Comparison of ENCODE assay signal across 29 cellular contexts in genomic region chr9:108655818-108656217, GRCh38.
"Had no signal": no experiment of that assay in that cellular context is flagged by ENCODE, and none has a peak within 500 bp of the region (broad histone marks: within the 10 kb centered on the region; RNA-seq: fewer than 3 reads in every experiment).

No MANE protein-coding gene starts in this region.

- H3K27ac Mint-ChIP-seq: activated CD4-positive, alpha-beta T cell treated with anti-CD3 and anti-CD28 coated beads, Interleukin-2, amount 10 ng/mL, durations not matched to agents 24 days and 14 days; activated CD8-positive, alpha-beta T cell treated with anti-CD3 and anti-CD28 coated beads for 36 hours; activated naive CD4-positive, alpha-beta T cell treated with anti-CD3 and anti-CD28 coated beads for 36 hours; activated naive CD4-positive, alpha-beta T cell treated with anti-CD3 and anti-CD28 coated beads, Interleukin-2, amount 50 U/mL, for 72 hours; activated T-helper 2 cell treated with anti-CD3 and anti-CD28 coated beads, Interferon-gamma antibody, Interleukin-2, Interleukin-4, amounts not matched to agents 10 μg/mL and 5 μg/mL and 100 μg/mL, durations not matched to agents 14 hours and 24 hours and 36 hours; brain; T-helper 1 cell treated with Interleukin-12 subunit alpha and Interleukin-12 subunit beta and Interleukin-4 antibody, amounts not matched to agents 30 μg/mL and 1 μg/mL, for 36 hours; T-helper 2 cell treated with Interferon-gamma antibody and Interleukin-4, amounts not matched to agents 5 μg/mL and 100 μg/mL, for 36 hours had no signal

- ATAC-seq: activated CD8-positive, alpha-beta T cell treated with anti-CD3 and anti-CD28 coated beads for 36 hours; activated naive CD4-positive, alpha-beta T cell treated with anti-CD3 and anti-CD28 coated beads, Interleukin-2, amount 50 U/mL, for 72 hours; Panc1 had no signal

- H3K9me3 ChIP-seq: SJSA1, SK-N-SH had no signal

- H3K36me3 Mint-ChIP-seq: brain had no signal

- H3K27me3 ChIP-seq: adrenal gland, SJSA1 had no signal

- H3K36me3 ChIP-seq: adrenal gland, SJSA1 had no signal

- H3K4me1 ChIP-seq: adrenal gland, SJSA1 had no signal

- H3K4me3 ChIP-seq: adrenal gland, SJSA1 had no signal

- H3K9ac ChIP-seq: KMS-11, SK-N-SH had no signal

- H3K27me3 Mint-ChIP-seq: activated CD4-positive, alpha-beta T cell treated with anti-CD3 and anti-CD28 coated beads, Interleukin-2, amount 10 ng/mL, durations not matched to agents 24 days and 14 days; activated CD8-positive, alpha-beta T cell treated with anti-CD3 and anti-CD28 coated beads for 36 hours had no signal

- H3K4me2 ChIP-seq: KMS-11, SK-N-SH had no signal

- H3K4me3 Mint-ChIP-seq: activated CD4-positive, alpha-beta T cell treated with anti-CD3 and anti-CD28 coated beads, Interleukin-2, amount 10 ng/mL, durations not matched to agents 24 days and 14 days; activated CD8-positive, alpha-beta T cell treated with anti-CD3 and anti-CD28 coated beads for 36 hours; activated naive CD4-positive, alpha-beta T cell treated with anti-CD3 and anti-CD28 coated beads for 36 hours; brain; T-helper 1 cell treated with Interleukin-12 subunit alpha and Interleukin-12 subunit beta and Interleukin-4 antibody, amounts not matched to agents 30 μg/mL and 1 μg/mL, for 36 hours; T-helper 2 cell treated with Interferon-gamma antibody and Interleukin-4, amounts not matched to agents 5 μg/mL and 100 μg/mL, for 36 hours had no signal

- H3K4me1 Mint-ChIP-seq: activated CD4-positive, alpha-beta T cell treated with anti-CD3 and anti-CD28 coated beads, Interleukin-2, amount 10 ng/mL, durations not matched to agents 24 days and 14 days; brain had no signal

- DNase-seq: activated CD4-positive, alpha-beta T cell treated with anti-CD3 and anti-CD28 coated beads, Interleukin-2, amount 10 ng/mL, durations not matched to agents 24 days and 14 days; activated CD4-positive, alpha-beta T cell treated with anti-CD3 and anti-CD28 coated beads, Interleukin-2, amount 50 U/mL, for 4 hours; activated CD8-positive, alpha-beta T cell treated with anti-CD3 and anti-CD28 coated beads for 36 hours; activated gamma-delta T cell; activated naive CD4-positive, alpha-beta T cell treated with anti-CD3 and anti-CD28 coated beads for 36 hours; activated T-cell treated with anti-CD3 and anti-CD28 coated beads, Interleukin-2, amount 50 U/mL, for 1 hour; adrenal gland; anterior cingulate cortex; caudate nucleus; cerebellar nuclear complex; MM.1S; MV-4-11; NCI-H1092; NCI-H1436 treated with DMSO at 0.1 percent for 48 hours; NCI-H187 treated with DMSO at 0.1 percent for 48 hours; NCI-H510A; NCI-H526; NCI-H748 treated with DMSO at 0.1 percent for 48 hours; RPMI8226; SHP77 treated with DMSO at 0.1 percent for 48 hours; SK-N-SH had no signal

- H3K27ac ChIP-seq: adrenal gland, KMS-11, SJSA1 had no signal
